ENCODE assay signal across 28 cellular contexts in genomic region chr3:1774597-1774996, GRCh38.
"Had no signal": no experiment of that assay in that cellular context is flagged by ENCODE, and none has a peak within 500 bp of the region (broad histone marks: within the 10 kb centered on the region; RNA-seq: fewer than 3 reads in every experiment).

No MANE protein-coding gene starts in this region.

- H3K27ac Mint-ChIP-seq: mesothelial cell of epicardium; naive B cell; natural killer cell; nephron progenitor cell; neural progenitor cell; progenitor cell of endocrine pancreas; stimulated activated naive B cell treated with anti-CD40 and anti-IgM and Interleukin-4, amounts not matched to agents 10 μg/mL and 1 μg/mL and 100 μg/mL, for 72 hours had no signal

- H3K27ac ChIP-seq: left ventricle myocardium inferior, neural progenitor cell, neutrophil, ovary, right atrium auricular region, right lobe of liver, stomach, thoracic aorta, tibial artery, upper lobe of right lung had no signal

- H3K9ac ChIP-seq: neural progenitor cell had no signal

- H3K36me3 Mint-ChIP-seq: mesothelial cell of epicardium; naive B cell; natural killer cell; neural progenitor cell; stimulated activated naive B cell treated with anti-CD40 and anti-IgM and Interleukin-4, amounts not matched to agents 10 μg/mL and 1 μg/mL and 100 μg/mL, for 72 hours had no signal

- H3K4me1 Mint-ChIP-seq: naive B cell; natural killer cell; nephron progenitor cell; neural progenitor cell; stimulated activated naive B cell treated with anti-CD40 and anti-IgM and Interleukin-4, amounts not matched to agents 10 μg/mL and 1 μg/mL and 100 μg/mL, for 72 hours had no signal

- H3K4me2 ChIP-seq: neural progenitor cell had no signal

- H3K36me3 ChIP-seq: left ventricle myocardium inferior, neural progenitor cell, neutrophil, ovary, right atrium auricular region, right lobe of liver, stomach, thoracic aorta, tibial artery, upper lobe of right lung had no signal

- H3K27me3 ChIP-seq: neural progenitor cell, neutrophil, ovary, right atrium auricular region, right lobe of liver, stomach, tibial artery, upper lobe of right lung had no signal

- H2AFZ ChIP-seq: neural progenitor cell had no signal

- H3K4me3 Mint-ChIP-seq: mesothelial cell of epicardium; naive B cell; natural killer cell; nephron progenitor cell; neural progenitor cell; stimulated activated naive B cell treated with anti-CD40 and anti-IgM and Interleukin-4, amounts not matched to agents 10 μg/mL and 1 μg/mL and 100 μg/mL, for 72 hours had no signal

- H3K9me3 Mint-ChIP-seq: nephron progenitor cell, neural progenitor cell had no signal

- H3K9me3 ChIP-seq: left ventricle myocardium inferior, neutrophil, ovary, right atrium auricular region, right lobe of liver, stomach, thoracic aorta, tibial artery, upper lobe of right lung had no signal

- H3K4me3 ChIP-seq: left ventricle myocardium inferior, lung, neural progenitor cell, ovary, right atrium auricular region, right lobe of liver, skin epidermis, stomach, thoracic aorta, tibial artery, upper lobe of right lung had no signal

- DNase-seq: islet precursor cell; left ventricle myocardium inferior; mesendoderm; naive B cell; natural killer cell; nephron progenitor cell; occipital lobe; ovary; right lobe of liver; stimulated activated CD4-positive, alpha-beta T cell treated with anti-CD3 and anti-CD28 coated beads, Interleukin-12 subunit alpha, Interleukin-12 subunit beta, amount 100 ng/mL, for 4 hours; stimulated activated CD4-positive, alpha-beta T cell treated with anti-CD3 and anti-CD28 coated beads, Interleukin-15, amount 100 ng/mL, for 24 hours; stimulated activated CD4-positive, alpha-beta T cell treated with anti-CD3 and anti-CD28 coated beads, Interleukin-2, amount 100 ng/mL, for 24 hours; stimulated activated CD4-positive, alpha-beta T cell treated with anti-CD3 and anti-CD28 coated beads, Interleukin-4, amount 100 ng/mL, for 1 hour; stimulated activated naive B cell treated with anti-CD40 and anti-IgM and Interleukin-4, amounts not matched to agents 10 μg/mL and 1 μg/mL and 100 μg/mL, for 72 hours; stimulated activated naive CD8-positive, alpha-beta T cell treated with anti-CD3 and anti-CD28 coated beads, Interleukin-15, Interleukin-2, amounts not matched to agents 100 U/mL and 50 U/mL, for 24 hours; stomach; tibial artery; trophoblast cell; upper lobe of right lung had no signal

- ATAC-seq: natural killer cell; right lobe of liver; stimulated activated naive B cell treated with anti-CD40 and anti-IgM and Interleukin-4, amounts not matched to agents 10 μg/mL and 1 μg/mL and 100 μg/mL, for 72 hours; stimulated activated naive CD8-positive, alpha-beta T cell treated with anti-CD3 and anti-CD28 coated beads, Interleukin-15, Interleukin-2, amounts not matched to agents 100 U/mL and 50 U/mL, for 24 hours; upper lobe of right lung had no signal

- FAIRE-seq: urothelium cell line had no signal

- H3K27me3 Mint-ChIP-seq: naive B cell; progenitor cell of endocrine pancreas; stimulated activated naive B cell treated with anti-CD40 and anti-IgM and Interleukin-4, amounts not matched to agents 10 μg/mL and 1 μg/mL and 100 μg/mL, for 72 hours had no signal

- H3K4me1 ChIP-seq: left ventricle myocardium inferior, right atrium auricular region, right lobe of liver, stomach, tibial artery, upper lobe of right lung had no signal
